Comparison of ENCODE assay signal across 20 cellular contexts in genomic region chr4:108081251-108081650, GRCh38.
DNase-seq lines count a peak whose midpoint lies in the region; ATAC-seq and TF ChIP-seq lines count a peak whose summit lies in the region.
"Had no signal": no experiment of that assay in that cellular context is flagged by ENCODE, and none has a peak within 500 bp of the region (broad histone marks: within the 10 kb centered on the region; RNA-seq: fewer than 3 reads in every experiment).

No MANE protein-coding gene starts in this region.

- peaks cover 3% of the 10 kb centered on the region for H3K36me3 ChIP-seq in suprapubic skin
- H3K36me3 ChIP-seq: lower lobe of right lung had no signal

- no peaks in the 10 kb centered on the region for H3K9me3 Mint-ChIP-seq in activated CD4-positive, alpha-beta T cell treated with anti-CD3 and anti-CD28 coated beads for 36 hours (ENCODE audit: low read depth)
- no peaks in the 10 kb centered on the region for H3K9me3 Mint-ChIP-seq in activated naive CD4-positive, alpha-beta T cell treated with anti-CD3 and anti-CD28 coated beads, Interleukin-2, amount 50 U/mL, for 72 hours
- H3K9me3 Mint-ChIP-seq: dendritic cell treated with granulocyte-macrophage colony-stimulating factor and Interleukin-4, amounts not matched to agents 40 ng/mL and 50 ng/mL, for 4 days; stimulated activated effector memory CD8-positive, alpha-beta T cell treated with anti-CD3 and anti-CD28 coated beads, Interleukin-12 subunit alpha, Interleukin-12 subunit beta, amount 100 ng/mL, for 72 hours; type B pancreatic cell had no signal

- no peak for TF ChIP-seq EP300 in suprapubic skin (IDR thresholded peaks at IDR 0.05)

- H3K4me1 ChIP-seq in suprapubic skin, result no peaks in the 10 kb centered on the region
- H3K4me1 ChIP-seq: lower lobe of right lung had no signal

- POLR2A ChIA-PET in activated CD4-positive, alpha-beta T cell treated with anti-CD3 and anti-CD28 coated beads for 36 hours (lab: Charles Lee), result interaction anchor here (0.6 to 1.3 kb wide), 3 partner anchors 19 to 45 kb away, joined by 3 read pairs; no protein-coding TSS in a partner anchor

- peak; percentile 60 for DNase-seq in activated CD4-positive, alpha-beta T cell treated with anti-CD3 and anti-CD28 coated beads for 36 hours
- DNase-seq in activated CD4-positive, alpha-beta T cell treated with anti-CD3 and anti-CD28 coated beads, Interleukin-2, amount 50 U/mL, for 48 hours, result no peak
- DNase-seq in T-helper 17 cell, result no peak
- DNase-seq in activated naive CD4-positive, alpha-beta T cell treated with anti-CD3 and anti-CD28 coated beads, Interleukin-2, amount 50 U/mL, for 72 hours (ENCODE audit: low spot score in 2 of 2), result no peak
- no peak for DNase-seq in sciatic nerve (ENCODE audit: low spot score)
- DNase-seq in suprapubic skin (ENCODE audit: low spot score in 2 of 2), result no peak
- no peak for DNase-seq in NCI-H1048 (lab: John Stamatoyannopoulos, UW)
- DNase-seq: DMS 273 treated with DMSO at 0.1 percent for 48 hours, foreskin fibroblast, GOT3, Kasumi-1, lower lobe of right lung, NCI-H1092 treated with DMSO at 0.1 percent for 48 hours, NCI-H2081 treated with DMSO at 0.1 percent for 48 hours, NCI-H510A treated with DMSO at 0.1 percent for 48 hours had no signal

- H3K27me3 ChIP-seq in suprapubic skin, result no peaks in the 10 kb centered on the region
- H3K27me3 ChIP-seq: hepatocyte had no signal

- H3K4me3 ChIP-seq in suprapubic skin, result no peak overlapping the region
- H3K4me3 ChIP-seq: hepatocyte, lower lobe of right lung had no signal

- peaks cover 65% of the 10 kb centered on the region for H3K36me3 Mint-ChIP-seq in activated CD4-positive, alpha-beta T cell treated with anti-CD3 and anti-CD28 coated beads for 36 hours (ENCODE audit: low read depth)
- peaks cover 5% of the 10 kb centered on the region for H3K36me3 Mint-ChIP-seq in T-helper 17 cell (ENCODE audit: low read depth)
- peaks cover 21 to 54% of the 10 kb centered on the region in 2 donors for H3K36me3 Mint-ChIP-seq in activated naive CD4-positive, alpha-beta T cell treated with anti-CD3 and anti-CD28 coated beads, Interleukin-2, amount 50 U/mL, for 72 hours

- H3K27me3 Mint-ChIP-seq in activated CD4-positive, alpha-beta T cell treated with anti-CD3 and anti-CD28 coated beads for 36 hours, result no peaks in the 10 kb centered on the region
- no peaks in the 10 kb centered on the region for H3K27me3 Mint-ChIP-seq in T-helper 17 cell
- H3K27me3 Mint-ChIP-seq: type B pancreatic cell had no signal

- no peak overlapping the region for H3K27ac ChIP-seq in suprapubic skin
- H3K27ac ChIP-seq: hepatocyte, lower lobe of right lung had no signal

- peak; percentile 76 for ATAC-seq in activated CD4-positive, alpha-beta T cell treated with anti-CD3 and anti-CD28 coated beads for 36 hours
- peak; percentile 70 for ATAC-seq in T-helper 17 cell
- peak; percentile 66 to 68 for ATAC-seq in activated naive CD4-positive, alpha-beta T cell treated with anti-CD3 and anti-CD28 coated beads, Interleukin-2, amount 50 U/mL, for 72 hours
- ATAC-seq in sciatic nerve, result peak; percentile 26
- no peak for ATAC-seq in GM18867 (IDR thresholded peaks at IDR 0.05; ENCODE audit: unreplicated experiment)
- ATAC-seq: stimulated activated effector memory CD8-positive, alpha-beta T cell treated with anti-CD3 and anti-CD28 coated beads, Interleukin-12 subunit alpha, Interleukin-12 subunit beta, amount 100 ng/mL, for 72 hours had no signal

- peak overlapping the region; percentile 92 for H3K27ac Mint-ChIP-seq in activated CD4-positive, alpha-beta T cell treated with anti-CD3 and anti-CD28 coated beads for 36 hours
- peak overlapping the region; percentile 89 for H3K27ac Mint-ChIP-seq in T-helper 17 cell
- H3K27ac Mint-ChIP-seq in activated naive CD4-positive, alpha-beta T cell treated with anti-CD3 and anti-CD28 coated beads, Interleukin-2, amount 50 U/mL, for 72 hours, result peak overlapping the region; percentile 81 to 94
- H3K27ac Mint-ChIP-seq: dendritic cell treated with granulocyte-macrophage colony-stimulating factor and Interleukin-4, amounts not matched to agents 40 ng/mL and 50 ng/mL, for 4 days; stimulated activated effector memory CD8-positive, alpha-beta T cell treated with anti-CD3 and anti-CD28 coated beads, Interleukin-12 subunit alpha, Interleukin-12 subunit beta, amount 100 ng/mL, for 72 hours; type B pancreatic cell had no signal

- H3K4me3 Mint-ChIP-seq in activated CD4-positive, alpha-beta T cell treated with anti-CD3 and anti-CD28 coated beads for 36 hours, result peak overlapping the region; percentile 67
- H3K4me3 Mint-ChIP-seq in T-helper 17 cell, result no peak overlapping the region
- H3K4me3 Mint-ChIP-seq: dendritic cell treated with granulocyte-macrophage colony-stimulating factor and Interleukin-4, amounts not matched to agents 40 ng/mL and 50 ng/mL, for 4 days; stimulated activated effector memory CD8-positive, alpha-beta T cell treated with anti-CD3 and anti-CD28 coated beads, Interleukin-12 subunit alpha, Interleukin-12 subunit beta, amount 100 ng/mL, for 72 hours; type B pancreatic cell had no signal

- H3K9me3 ChIP-seq in T-helper 17 cell (ENCODE audit: control insufficient read depth, low read length, poor library complexity, severe bottlenecking), result no peaks in the 10 kb centered on the region
- no peaks in the 10 kb centered on the region for H3K9me3 ChIP-seq in suprapubic skin
- H3K9me3 ChIP-seq: lower lobe of right lung had no signal

- CTCF ChIA-PET in activated CD4-positive, alpha-beta T cell treated with anti-CD3 and anti-CD28 coated beads for 36 hours (lab: Charles Lee), result interaction anchor here (0.7 to 1.5 kb wide), 5 partner anchors 13 to 486 kb away, joined by 3 to 6 read pairs (median 3); no protein-coding TSS in a partner anchor

- no peak for TF ChIP-seq POLR2A in suprapubic skin (IDR thresholded peaks at IDR 0.05)

- H3K4me1 Mint-ChIP-seq in activated CD4-positive, alpha-beta T cell treated with anti-CD3 and anti-CD28 coated beads for 36 hours, result peaks cover 74% of the 10 kb centered on the region
- peaks cover 19% of the 10 kb centered on the region for H3K4me1 Mint-ChIP-seq in T-helper 17 cell
- H3K4me1 Mint-ChIP-seq: stimulated activated effector memory CD8-positive, alpha-beta T cell treated with anti-CD3 and anti-CD28 coated beads, Interleukin-12 subunit alpha, Interleukin-12 subunit beta, amount 100 ng/mL, for 72 hours had no signal

- 82% methylated on average over 14 of the region's 16 CpGs for WGBS in suprapubic skin

- intact Hi-C loops in activated CD4-positive, alpha-beta T cell treated with anti-CD3 and anti-CD28 coated beads for 36 hours (cut with DNase I, micrococcal nuclease), result loop anchor here in 1 of 2 experiments (2.0 kb wide), 1 partner anchor 24 kb away; no protein-coding TSS in a partner anchor
- intact Hi-C loops in sciatic nerve (cut with DNase I), result no loop called here

- TF ChIP-seq CTCF in suprapubic skin (IDR thresholded peaks at IDR 0.05), result no peak
